In the genomic region with DNA sequence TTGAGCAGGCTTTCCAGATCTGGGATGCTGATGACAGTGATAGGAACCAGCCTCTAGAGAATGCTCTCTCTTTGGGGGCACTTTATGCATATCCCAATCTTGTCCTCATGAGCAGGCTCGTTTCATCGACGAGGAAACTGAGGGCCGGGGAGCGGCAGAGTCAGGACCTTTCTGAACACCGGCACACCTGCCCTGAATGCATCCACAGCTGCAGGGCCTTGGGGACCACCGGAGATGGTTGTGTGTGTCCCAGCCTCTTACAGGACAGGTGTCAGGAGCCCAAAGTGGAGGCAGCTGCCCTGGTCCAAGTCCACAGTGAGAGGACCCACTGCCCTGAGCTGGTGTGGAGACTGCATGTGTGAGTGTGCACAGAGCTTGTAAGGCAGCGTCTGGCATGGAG, we compare ENCODE assay signal across 28 cellular contexts. TPM values are rescaled to one million over a fixed set of nuclear protein-coding genes. Genes with fewer than 3 reads are reported as not detected.
"Had no signal": no experiment of that assay in that cellular context is flagged by ENCODE, and none has a peak within 500 bp of the region (broad histone marks: within the 10 kb centered on the region; RNA-seq: fewer than 3 reads in every experiment).

No MANE protein-coding gene starts in this region.

- H3K36me3 ChIP-seq: ovary, right atrium auricular region, suprapubic skin, transverse colon had no signal

- H3K27ac ChIP-seq: esophagus muscularis mucosa, ovary, psoas muscle, right atrium auricular region, suprapubic skin, transverse colon had no signal

- DNase-seq: activated CD4-positive, alpha-beta T cell treated with anti-CD3 and anti-CD28 coated beads for 1 hour; activated CD4-positive, alpha-beta T cell treated with anti-CD3 and anti-CD28 coated beads, Interleukin-2, amount 50 U/mL, for 4 hours; activated T-cell treated with anti-CD3 and anti-CD28 coated beads for 4 hours; central memory CD4-positive, alpha-beta T cell; effector memory CD8-positive, alpha-beta T cell; glutamatergic neuron; hippocampal formation; psoas muscle; SIG-M5; stimulated activated CD4-positive, alpha-beta T cell treated with anti-CD3 and anti-CD28 coated beads, Interleukin-1b, Interleukin-23, amount 100 ng/mL, for 48 hours; stimulated activated naive CD8-positive, alpha-beta T cell treated with anti-CD3 and anti-CD28 coated beads, Interleukin-15, amount 100 ng/mL, for 72 hours; transverse colon had no signal

- FAIRE-seq: colon, frontal cortex, TTC549 had no signal

- ATAC-seq: activated naive CD4-positive, alpha-beta T cell treated with anti-CD3 and anti-CD28 coated beads, Interleukin-2, amount 50 U/mL, for 72 hours; effector memory CD8-positive, alpha-beta T cell; psoas muscle; SK-N-SH treated with all-trans-retinoic acid at 6 μM for 48 hours; stimulated activated effector memory CD8-positive, alpha-beta T cell treated with anti-CD3 and anti-CD28 coated beads, Interleukin-12 subunit alpha, Interleukin-12 subunit beta, amount 100 ng/mL, for 72 hours had no signal

- H3K27me3 Mint-ChIP-seq: stimulated activated naive CD8-positive, alpha-beta T cell treated with anti-CD3 and anti-CD28 coated beads, Interleukin-15, amount 100 ng/mL, for 72 hours had no signal

- H3K4me1 Mint-ChIP-seq: brain; memory B cell; stimulated activated effector memory CD8-positive, alpha-beta T cell treated with anti-CD3 and anti-CD28 coated beads, Interleukin-12 subunit alpha, Interleukin-12 subunit beta, amount 100 ng/mL, for 72 hours; stimulated activated naive CD8-positive, alpha-beta T cell treated with anti-CD3 and anti-CD28 coated beads, Interleukin-15, amount 100 ng/mL, for 72 hours had no signal

- H3K4me1 ChIP-seq: psoas muscle, transverse colon had no signal

- H3K4me3 Mint-ChIP-seq: brain; effector memory CD8-positive, alpha-beta T cell; memory B cell; neural crest cell; stimulated activated effector memory CD8-positive, alpha-beta T cell treated with anti-CD3 and anti-CD28 coated beads, Interleukin-12 subunit alpha, Interleukin-12 subunit beta, amount 100 ng/mL, for 72 hours; stimulated activated naive CD8-positive, alpha-beta T cell treated with anti-CD3 and anti-CD28 coated beads, Interleukin-15, amount 100 ng/mL, for 72 hours; T-helper 2 cell treated with Interferon-gamma antibody and Interleukin-4, amounts not matched to agents 5 μg/mL and 100 μg/mL, for 36 hours had no signal

- H3K9me3 ChIP-seq: ovary, psoas muscle, right atrium auricular region, suprapubic skin, transverse colon had no signal

- H3K27me3 ChIP-seq: esophagus muscularis mucosa, ovary, right atrium auricular region, suprapubic skin, transverse colon had no signal

- H3K4me3 ChIP-seq: esophagus muscularis mucosa, ovary, psoas muscle, right atrium auricular region, suprapubic skin, transverse colon had no signal

- H3K9me3 Mint-ChIP-seq: activated naive CD4-positive, alpha-beta T cell treated with anti-CD3 and anti-CD28 coated beads, Interleukin-2, amount 50 U/mL, for 72 hours; effector memory CD8-positive, alpha-beta T cell; neural crest cell; stimulated activated effector memory CD8-positive, alpha-beta T cell treated with anti-CD3 and anti-CD28 coated beads, Interleukin-12 subunit alpha, Interleukin-12 subunit beta, amount 100 ng/mL, for 72 hours; stimulated activated naive CD8-positive, alpha-beta T cell treated with anti-CD3 and anti-CD28 coated beads, Interleukin-15, amount 100 ng/mL, for 72 hours; T-helper 2 cell treated with Interferon-gamma antibody and Interleukin-4, amounts not matched to agents 5 μg/mL and 100 μg/mL, for 36 hours had no signal

- H3K27ac Mint-ChIP-seq: activated naive CD4-positive, alpha-beta T cell treated with anti-CD3 and anti-CD28 coated beads, Interleukin-2, amount 50 U/mL, for 72 hours; brain; effector memory CD8-positive, alpha-beta T cell; memory B cell; stimulated activated effector memory CD8-positive, alpha-beta T cell treated with anti-CD3 and anti-CD28 coated beads, Interleukin-12 subunit alpha, Interleukin-12 subunit beta, amount 100 ng/mL, for 72 hours; stimulated activated naive CD8-positive, alpha-beta T cell treated with anti-CD3 and anti-CD28 coated beads, Interleukin-15, amount 100 ng/mL, for 72 hours; T-helper 2 cell treated with Interferon-gamma antibody and Interleukin-4, amounts not matched to agents 5 μg/mL and 100 μg/mL, for 36 hours had no signal

- H3K36me3 Mint-ChIP-seq: activated naive CD4-positive, alpha-beta T cell treated with anti-CD3 and anti-CD28 coated beads, Interleukin-2, amount 50 U/mL, for 72 hours; brain; memory B cell; stimulated activated effector memory CD8-positive, alpha-beta T cell treated with anti-CD3 and anti-CD28 coated beads, Interleukin-12 subunit alpha, Interleukin-12 subunit beta, amount 100 ng/mL, for 72 hours had no signal

RNA-seq across cellular contexts. Expression of gene KCNIP3, which starts 57.8 kb away (rescaled TPM):
- total RNA-seq: activated CD8-positive, alpha-beta memory T cell treated with anti-CD3 and anti-CD28 coated beads for 36 hours; activated naive CD4-positive, alpha-beta T cell treated with anti-CD3 and anti-CD28 coated beads, Interleukin-2, amount 50 U/mL, for 72 hours; mononuclear cell had no signal
